ENCODE assay signal across 17 cellular contexts in the genomic region with DNA sequence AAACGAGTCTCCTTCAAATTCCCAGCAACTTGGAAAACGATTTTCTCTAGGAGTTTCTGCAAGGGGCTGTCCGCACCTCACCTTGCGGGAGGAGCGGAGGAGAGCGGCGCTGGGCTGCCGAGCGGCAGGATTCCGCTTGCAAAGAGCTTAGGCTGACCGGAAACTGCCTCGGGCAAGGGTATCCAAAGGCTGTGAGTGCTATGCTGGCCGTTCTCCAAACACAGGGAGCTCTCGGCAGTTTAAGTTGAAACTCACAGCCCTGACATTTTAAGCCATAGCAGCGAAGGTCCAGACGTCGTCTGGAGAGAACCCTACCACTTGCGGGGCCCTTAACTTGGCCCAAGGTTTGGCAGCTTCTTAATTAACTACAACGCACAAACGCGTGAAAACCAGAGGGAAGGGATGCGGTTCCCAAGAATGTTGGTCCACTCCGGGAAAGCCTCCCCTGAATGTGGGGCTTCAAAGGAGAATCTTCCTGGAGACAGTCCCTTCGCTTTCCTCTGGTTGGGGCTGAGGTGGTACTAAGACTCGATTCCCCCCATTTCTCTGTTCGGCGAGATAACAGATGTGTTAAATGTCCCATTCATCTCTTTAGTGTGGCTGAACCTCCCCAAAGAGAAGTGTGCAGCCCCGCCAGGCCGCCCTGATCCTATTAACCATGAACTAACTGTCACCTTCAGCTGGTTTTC. TPM values are rescaled to one million over a fixed set of nuclear protein-coding genes. Genes with fewer than 3 reads are reported as not detected.
DNase-seq lines count a peak whose midpoint lies in the region; ATAC-seq lines count a peak whose summit lies in the region.
"Had no signal": no experiment of that assay in that cellular context is flagged by ENCODE, and none has a peak within 500 bp of the region (broad histone marks: within the 10 kb centered on the region; RNA-seq: fewer than 3 reads in every experiment).

No MANE protein-coding gene starts in this region.

- in situ Hi-C loops in SK-MEL-5 (cut with HindIII; ENCODE audit: low pct_unique_long_range_greater_than_20kb, low sequenced_read_pairs), result no loop called here

- DNase-seq in DMS53 (lab: John Stamatoyannopoulos, UW) (peak; percentile 67), H4 (ENCODE audit: low spot score) (peak; percentile 10), SK-MEL-5 (ENCODE audit: low read depth, low spot score) (peak; percentile 50), kidney tubule cell (ENCODE audit: low spot score) (peak; percentile 6), NCI-H1694 (lab: John Stamatoyannopoulos, UW) (no peak), cerebellar nuclear complex (lab: John Stamatoyannopoulos, UW) (no peak)
- DNase-seq: activated CD4-positive, alpha-beta T cell treated with anti-CD3 and anti-CD28 coated beads for 4 hours; C1 segment of cervical spinal cord; KG1; NCI-H2227 treated with DMSO at 0.1 percent for 48 hours; stimulated activated CD4-positive, alpha-beta T cell treated with anti-CD3 and anti-CD28 coated beads, Interleukin-2, amount 100 ng/mL, for 24 hours had no signal

- ATAC-seq in HG03025 (IDR thresholded peaks at IDR 0.05; ENCODE audit: low FRiP score, unreplicated experiment) (no peak), GM19467 (IDR thresholded peaks at IDR 0.05; ENCODE audit: unreplicated experiment) (no peak)
- ATAC-seq: stimulated activated naive CD8-positive, alpha-beta T cell treated with anti-CD3 and anti-CD28 coated beads, Interleukin-15, amount 100 ng/mL, for 72 hours had no signal

RNA-seq across cellular contexts. Expression of a gene that starts 1.1 kb away (rescaled TPM):
- total RNA-seq in H4 (2014; rRNA removed; shearing (Covaris generic)), result not detected in 2 replicates
- total RNA-seq in SK-MEL-5 (2014; rRNA removed; shearing (Covaris generic)), result not detected in 2 replicates
- polyA plus RNA-seq in SK-MEL-5 (2015; cell fraction: cytosol; rRNA removed), result not detected in 2 replicates
- not detected in 2 replicates for polyA plus RNA-seq in SK-MEL-5 (2015; cell fraction: nucleus; rRNA removed)
- total RNA-seq: dermis microvascular lymphatic vessel endothelial cell, lung, prostate gland had no signal
- polyA plus RNA-seq: lung had no signal

Comparison
In these comparisons a context has a peak if more than half of its experiments do, and no peak if none do; other contexts are left out.
1. DNase-seq: peak in DMS53 (single experiment), H4 (single experiment), SK-MEL-5 (single experiment) and kidney tubule cell (single experiment); none in NCI-H1694 (single experiment) and cerebellar nuclear complex (0 of 2).